2 cellular contexts compared by ENCODE assay signal in the genomic region with DNA sequence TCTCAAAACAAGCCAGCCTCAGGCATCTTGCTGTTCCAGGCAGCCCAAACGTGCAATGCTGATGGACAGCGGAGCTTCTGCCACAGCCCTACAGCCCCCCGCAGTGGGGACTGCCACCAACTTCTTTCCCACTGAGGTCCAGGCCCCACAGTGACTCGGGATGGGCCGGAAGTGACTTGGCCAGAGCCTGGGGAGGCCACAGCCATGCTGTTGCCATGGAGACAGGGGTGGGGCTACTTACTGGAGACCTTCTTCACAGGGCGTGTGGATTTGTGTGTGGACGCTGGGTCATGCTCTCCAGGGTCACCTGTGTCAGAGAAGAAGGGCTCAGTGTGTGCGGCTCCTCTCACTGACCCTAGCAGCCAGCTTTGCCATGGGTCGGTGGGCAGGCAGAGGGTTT.
TF ChIP-seq lines count a peak whose summit lies in the region.

No MANE protein-coding gene starts in this region.

TF ChIP-seq in HCT116, 20 proteins besides CTCF, POLR2A, EP300 and RAD21 (continued from another document):
- TF ChIP-seq, protein P1, sequence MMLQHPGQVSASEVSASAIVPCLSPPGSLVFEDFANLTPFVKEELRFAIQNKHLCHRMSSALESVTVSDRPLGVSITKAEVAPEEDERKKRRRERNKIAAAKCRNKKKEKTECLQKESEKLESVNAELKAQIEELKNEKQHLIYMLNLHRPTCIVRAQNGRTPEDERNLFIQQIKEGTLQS (IDR thresholded peaks at IDR 0.05) = no peak
- TF ChIP-seq, protein P2, sequence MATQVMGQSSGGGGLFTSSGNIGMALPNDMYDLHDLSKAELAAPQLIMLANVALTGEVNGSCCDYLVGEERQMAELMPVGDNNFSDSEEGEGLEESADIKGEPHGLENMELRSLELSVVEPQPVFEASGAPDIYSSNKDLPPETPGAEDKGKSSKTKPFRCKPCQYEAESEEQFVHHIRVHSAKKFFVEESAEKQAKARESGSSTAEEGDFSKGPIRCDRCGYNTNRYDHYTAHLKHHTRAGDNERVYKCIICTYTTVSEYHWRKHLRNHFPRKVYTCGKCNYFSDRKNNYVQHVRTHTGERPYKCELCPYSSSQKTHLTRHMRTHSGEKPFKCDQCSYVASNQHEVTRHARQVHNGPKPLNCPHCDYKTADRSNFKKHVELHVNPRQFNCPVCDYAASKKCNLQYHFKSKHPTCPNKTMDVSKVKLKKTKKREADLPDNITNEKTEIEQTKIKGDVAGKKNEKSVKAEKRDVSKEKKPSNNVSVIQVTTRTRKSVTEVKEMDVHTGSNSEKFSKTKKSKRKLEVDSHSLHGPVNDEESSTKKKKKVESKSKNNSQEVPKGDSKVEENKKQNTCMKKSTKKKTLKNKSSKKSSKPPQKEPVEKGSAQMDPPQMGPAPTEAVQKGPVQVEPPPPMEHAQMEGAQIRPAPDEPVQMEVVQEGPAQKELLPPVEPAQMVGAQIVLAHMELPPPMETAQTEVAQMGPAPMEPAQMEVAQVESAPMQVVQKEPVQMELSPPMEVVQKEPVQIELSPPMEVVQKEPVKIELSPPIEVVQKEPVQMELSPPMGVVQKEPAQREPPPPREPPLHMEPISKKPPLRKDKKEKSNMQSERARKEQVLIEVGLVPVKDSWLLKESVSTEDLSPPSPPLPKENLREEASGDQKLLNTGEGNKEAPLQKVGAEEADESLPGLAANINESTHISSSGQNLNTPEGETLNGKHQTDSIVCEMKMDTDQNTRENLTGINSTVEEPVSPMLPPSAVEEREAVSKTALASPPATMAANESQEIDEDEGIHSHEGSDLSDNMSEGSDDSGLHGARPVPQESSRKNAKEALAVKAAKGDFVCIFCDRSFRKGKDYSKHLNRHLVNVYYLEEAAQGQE (IDR thresholded peaks at IDR 0.05; ENCODE audit: low read depth) = no peak
- TF ChIP-seq YY1 (IDR thresholded peaks at IDR 0.05; ENCODE audit: extremely low read depth, insufficient replicate concordance, low read depth, low read length) (no peak), ELF1 (IDR thresholded peaks at IDR 0.05; ENCODE audit: borderline replicate concordance, low read depth) (no peak), POLR2AphosphoS5 (IDR thresholded peaks at IDR 0.05; ENCODE audit: low read depth, low read length) (no peak)

TF ChIP-seq in endothelial cell of umbilical vein, 7 proteins besides CTCF, POLR2A, EP300 and RAD21 (continued from another document):
- TF ChIP-seq, protein P3, sequence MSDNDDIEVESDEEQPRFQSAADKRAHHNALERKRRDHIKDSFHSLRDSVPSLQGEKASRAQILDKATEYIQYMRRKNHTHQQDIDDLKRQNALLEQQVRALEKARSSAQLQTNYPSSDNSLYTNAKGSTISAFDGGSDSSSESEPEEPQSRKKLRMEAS (IDR thresholded peaks at IDR 0.05; ENCODE audit: insufficient read depth, insufficient read length) = no peak
- TF ChIP-seq EZH2 (IDR thresholded peaks at IDR 0.05; ENCODE audit: borderline replicate concordance, low read depth, low read length, severe bottlenecking) = no peak
- no peak for TF ChIP-seq POLR2AphosphoS5 (IDR thresholded peaks at IDR 0.05; ENCODE audit: insufficient read depth, low read depth, low read length)
